ENCODE assay signal across 1 cellular context in the genomic region with DNA sequence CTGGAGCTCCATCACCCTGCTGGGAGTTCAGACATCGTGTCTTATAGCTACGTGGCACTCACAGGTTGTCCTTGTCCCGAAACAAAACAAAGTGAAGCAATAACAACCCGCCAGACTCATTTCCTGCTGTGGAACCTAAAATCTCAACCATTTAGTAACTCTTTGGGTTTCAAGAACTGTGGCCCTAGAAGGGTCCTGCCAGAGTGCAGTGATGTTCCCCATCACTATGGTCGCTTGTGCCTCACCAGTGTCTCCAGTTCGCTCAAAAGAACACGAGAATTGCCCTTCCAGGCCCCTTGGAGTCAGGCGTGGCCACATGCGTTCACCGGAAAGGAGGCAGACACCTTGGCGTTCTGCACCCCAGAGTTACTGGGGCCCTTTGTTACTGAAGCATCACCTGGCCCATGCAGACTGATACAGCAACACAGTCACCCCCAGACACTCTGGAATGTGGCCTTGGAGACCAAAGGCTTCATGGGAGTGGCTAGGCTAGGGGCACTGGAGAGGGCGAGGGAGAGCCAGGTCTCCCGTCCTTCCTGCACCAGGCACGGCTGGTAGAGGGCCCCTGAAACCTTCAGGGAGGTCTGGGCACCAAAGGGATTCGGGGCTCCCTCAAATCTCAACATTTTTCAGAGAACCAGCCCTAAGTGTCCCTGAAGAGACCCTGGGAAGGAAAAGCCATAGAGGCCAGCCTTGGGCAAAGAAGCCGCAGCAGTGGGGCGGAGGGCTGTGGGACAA.
A peak's percentile ranks its signal among the peaks of the same experiment; 100 is the strongest.
TF ChIP-seq lines count a peak whose summit lies in the region.

No MANE protein-coding gene starts in this region.

TF ChIP-seq in HepG2, 621 proteins besides CTCF, POLR2A, EP300 and RAD21:
- no peak for TF ChIP-seq ZFYVE20 (CRISPR knock-in tag; IDR thresholded peaks at IDR 0.05; ENCODE audit: borderline replicate concordance, low read depth)
- peak; percentile 98 for TF ChIP-seq ZNF12 (CRISPR knock-in tag; IDR thresholded peaks at IDR 0.05)
